1 cellular context compared by ENCODE assay signal in the genomic region with DNA sequence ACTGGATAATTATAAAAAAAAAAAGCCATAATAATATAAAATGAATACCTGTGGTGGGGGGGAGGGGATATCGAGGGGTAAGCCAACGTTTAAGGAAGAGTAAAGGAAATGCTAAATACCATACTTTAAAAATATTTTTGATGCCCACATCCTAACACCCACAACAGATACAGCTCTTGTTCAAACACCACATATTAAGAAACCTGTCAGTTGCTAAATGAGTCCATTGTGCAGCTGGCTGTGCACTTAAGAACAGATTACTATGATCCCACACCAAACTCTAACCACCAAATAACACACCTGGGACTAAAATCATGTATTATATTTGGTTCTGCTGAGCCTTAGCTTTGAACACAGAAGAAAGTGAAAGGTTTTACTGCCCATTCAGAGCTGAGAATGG.
TF ChIP-seq lines count a peak whose summit lies in the region.

No MANE protein-coding gene starts in this region.

TF ChIP-seq in IMR-90, 13 proteins besides CTCF, POLR2A, EP300 and RAD21 (continued from another document):
- TF ChIP-seq MAZ (IDR thresholded peaks at IDR 0.05; ENCODE audit: borderline replicate concordance, low read depth, low read length), result no peak
- TF ChIP-seq SMC3 (IDR thresholded peaks at IDR 0.05; ENCODE audit: low read depth, low read length), result no peak
